In genomic region chr3:9102240-9102841, GRCh38 we compare ENCODE assay signal across 22 cellular contexts.
DNase-seq lines count a peak whose midpoint lies in the region; FAIRE-seq and TF ChIP-seq lines count a peak whose summit lies in the region.
"Had no signal": no experiment of that assay in that cellular context is flagged by ENCODE, and none has a peak within 500 bp of the region (broad histone marks: within the 10 kb centered on the region; RNA-seq: fewer than 3 reads in every experiment).

No MANE protein-coding gene starts in this region.

- DNase-seq in HAP-1 (ENCODE audit: low spot score in 2 of 2) (peak; percentile 16 to 65), NCI-H2171 treated with DMSO at 0.1 percent for 48 hours (lab: John Stamatoyannopoulos, UW) (peak; percentile 60), glutamatergic neuron (peak; percentile 63), nephron progenitor cell (peak; percentile 48), NCI-H446 treated with DMSO at 0.1 percent for 48 hours (lab: John Stamatoyannopoulos, UW) (no peak), NCI-H2196 treated with DMSO at 0.1 percent for 48 hours (lab: John Stamatoyannopoulos, UW; ENCODE audit: unreplicated experiment) (no peak), HTR-8/SVneo (ENCODE audit: insufficient read length, low spot score) (no peak)
- no peak for DNase-seq in NK-92 treated with Interleukin-12 subunit alpha and Interleukin-12 subunit beta, amount 100 ng/mL, for 24 hours (lab: John Stamatoyannopoulos, UW)
- DNase-seq: activated CD4-positive, alpha-beta T cell treated with anti-CD3 and anti-CD28 coated beads for 48 hours; activated CD8-positive, alpha-beta memory T cell treated with anti-CD3 and anti-CD28 coated beads, Interleukin-2, amount 50 U/mL, for 4 hours; activated naive CD4-positive, alpha-beta T cell treated with Interleukin-2 at 50 U/mL for 16 hours; AML-193; left cardiac atrium; OCI-M1; posterior cingulate gyrus; small intestine; T1000 had no signal

- TF ChIP-seq CTCF in glutamatergic neuron (IDR thresholded peaks at IDR 0.05; ENCODE audit: partially characterized antibody, unreplicated experiment): no peak
- TF ChIP-seq CTCF in nephron progenitor cell (IDR thresholded peaks at IDR 0.05): no peak

- H3K27me3 Mint-ChIP-seq in glutamatergic neuron (ENCODE audit: unreplicated experiment): peaks cover 9% of the 10 kb centered on the region
- peaks cover 2% of the 10 kb centered on the region for H3K27me3 Mint-ChIP-seq in nephron progenitor cell (ENCODE audit: low read depth, poor library complexity)
- H3K27me3 Mint-ChIP-seq: dendritic cell treated with granulocyte-macrophage colony-stimulating factor and Interleukin-4, amounts not matched to agents 40 ng/mL and 50 ng/mL, for 4 days; IgD-negative memory B cell had no signal

- H3K4me3 Mint-ChIP-seq in glutamatergic neuron (ENCODE audit: unreplicated experiment): no peak overlapping the region
- H3K4me3 Mint-ChIP-seq in nephron progenitor cell: peak overlapping the region; percentile 7
- H3K4me3 Mint-ChIP-seq: dendritic cell treated with granulocyte-macrophage colony-stimulating factor and Interleukin-4, amounts not matched to agents 40 ng/mL and 50 ng/mL, for 4 days; IgD-negative memory B cell had no signal

- H3K4me1 Mint-ChIP-seq in glutamatergic neuron (ENCODE audit: low read depth, unreplicated experiment) (peaks cover 37% of the 10 kb centered on the region), nephron progenitor cell (peaks cover 72% of the 10 kb centered on the region)
- H3K4me1 Mint-ChIP-seq: IgD-negative memory B cell had no signal

- H3K9me3 Mint-ChIP-seq in glutamatergic neuron (ENCODE audit: unreplicated experiment) (peaks cover 16% of the 10 kb centered on the region), nephron progenitor cell (peaks cover 6% of the 10 kb centered on the region)
- H3K9me3 Mint-ChIP-seq: dendritic cell treated with granulocyte-macrophage colony-stimulating factor and Interleukin-4, amounts not matched to agents 40 ng/mL and 50 ng/mL, for 4 days had no signal

- H3K4me3 ChIP-seq in HAP-1: no peak overlapping the region
- H3K4me3 ChIP-seq: SJSA1, thoracic aorta had no signal

- in situ Hi-C loops in HAP-1 (cut with MboI; ENCODE audit: low sequenced_read_pairs): no loop called here

- no peaks in the 10 kb centered on the region for H3K9me3 ChIP-seq in HAP-1
- H3K9me3 ChIP-seq: SJSA1, thoracic aorta had no signal

- no peaks in the 10 kb centered on the region for H3K27me3 ChIP-seq in HAP-1 (ENCODE audit: low read depth)
- H3K27me3 ChIP-seq: SJSA1 had no signal

- H3K36me3 Mint-ChIP-seq in glutamatergic neuron (ENCODE audit: unreplicated experiment) (peaks cover 3% of the 10 kb centered on the region), nephron progenitor cell (ENCODE audit: low read depth) (peaks cover 53% of the 10 kb centered on the region)
- H3K36me3 Mint-ChIP-seq: IgD-negative memory B cell had no signal

- no peak for FAIRE-seq in HTR-8/SVneo (lab: Jason Lieb, UNC)
- FAIRE-seq: D721Med, small intestine had no signal

- H3K36me3 ChIP-seq in HAP-1 (replicated peaks): no peaks in the 10 kb centered on the region
- H3K36me3 ChIP-seq: SJSA1, thoracic aorta had no signal

- peaks cover 6% of the 10 kb centered on the region for H3K4me1 ChIP-seq in HAP-1
- H3K4me1 ChIP-seq: SJSA1 had no signal

- H3K27ac Mint-ChIP-seq in glutamatergic neuron (ENCODE audit: unreplicated experiment) (peak overlapping the region; percentile 89), nephron progenitor cell (peak overlapping the region; percentile 95)
- H3K27ac Mint-ChIP-seq: dendritic cell treated with granulocyte-macrophage colony-stimulating factor and Interleukin-4, amounts not matched to agents 40 ng/mL and 50 ng/mL, for 4 days; IgD-negative memory B cell had no signal

Comparison
In these comparisons a context has a peak if more than half of its experiments do, and no peak if none do; other contexts are left out.
1. DNase-seq: peak in HAP-1 (2 of 2), NCI-H2171 treated with DMSO at 0.1 percent for 48 hours (single experiment), glutamatergic neuron (single experiment) and nephron progenitor cell (single experiment); none in NCI-H446 treated with DMSO at 0.1 percent for 48 hours (single experiment), NCI-H2196 treated with DMSO at 0.1 percent for 48 hours (single experiment), HTR-8/SVneo (single experiment) and NK-92 treated with Interleukin-12 subunit alpha and Interleukin-12 subunit beta, amount 100 ng/mL, for 24 hours (single experiment).